13 cellular contexts compared by ENCODE assay signal in the genomic region with DNA sequence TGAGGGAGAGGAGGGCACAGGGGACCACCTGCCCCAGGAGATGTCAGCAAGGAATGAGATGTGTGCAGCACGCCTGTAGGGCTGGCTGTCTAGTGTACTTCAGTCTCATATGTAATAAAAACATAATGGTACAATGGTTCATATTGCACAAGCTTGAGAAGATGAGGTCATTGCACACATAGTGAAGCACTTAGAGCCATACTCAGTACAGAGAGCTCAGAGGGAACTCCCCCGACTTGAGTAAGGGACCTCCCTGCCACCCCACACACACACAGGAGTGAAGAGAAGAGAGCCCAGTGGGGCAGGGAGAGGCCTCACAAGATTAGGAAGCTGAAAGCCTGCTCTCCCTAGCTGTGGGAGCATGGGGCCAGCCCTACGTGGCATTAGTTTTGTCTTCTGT.
DNase-seq lines count a peak whose midpoint lies in the region; ATAC-seq, FAIRE-seq and TF ChIP-seq lines count a peak whose summit lies in the region.
"Had no signal": no experiment of that assay in that cellular context is flagged by ENCODE, and none has a peak within 500 bp of the region (broad histone marks: within the 10 kb centered on the region; RNA-seq: fewer than 3 reads in every experiment).

No MANE protein-coding gene starts in this region.

- H3K18ac ChIP-seq in H1 (ENCODE audit: extremely low read depth, low read length): no peak overlapping the region; the same call in 1 of the 2 replicates
- H3K18ac ChIP-seq in mesenchymal stem cell (ENCODE audit: low read depth in 1 of 2, low read length in 2 of 2): no peak overlapping the region

- H3K27me3 ChIP-seq in H1 (replicated peaks in 1 of 4; ENCODE audit: control insufficient read depth in 3 of 4, extremely low read depth in 1 of 4, insufficient read depth in 3 of 4, low read length in 3 of 4) (no peaks in the 10 kb centered on the region), mesenchymal stem cell (ENCODE audit: control insufficient read depth in 1 of 2, insufficient read depth in 1 of 2, low read length in 2 of 2) (peaks cover 24 to 77% of the 10 kb centered on the region in 2 experiments)
- H3K27me3 ChIP-seq: ascending aorta, gastrocnemius medialis, right lobe of liver had no signal

- peak overlapping the region; percentile 20; the same call in 1 of the 2 replicates for H2BK12ac ChIP-seq in H1 (ENCODE audit: low read depth, low read length)
- no peak overlapping the region for H2BK12ac ChIP-seq in mesenchymal stem cell (ENCODE audit: low read length in 2 of 2)

- H3K4me3 ChIP-seq in HEK293 (ENCODE audit: low read depth, low read length) (no peak overlapping the region), H1 (ENCODE audit: extremely low read depth in 1 of 4, insufficient read depth in 2 of 4, low read depth in 3 of 4, low read length in 4 of 4) (no peak overlapping the region), mesenchymal stem cell (ENCODE audit: insufficient read depth in 1 of 2, low read depth in 1 of 2, low read length in 2 of 2) (no peak overlapping the region)
- H3K4me3 ChIP-seq: ascending aorta, gastrocnemius medialis, right lobe of liver had no signal

- H3K79me1 ChIP-seq in H1 (ENCODE audit: low read depth, low read length) (no peaks in the 10 kb centered on the region), mesenchymal stem cell (replicated peaks; ENCODE audit: low read length, poor library complexity, severe bottlenecking) (no peaks in the 10 kb centered on the region)

- no peak for TF ChIP-seq POLR2A in H1 (IDR thresholded peaks at IDR 0.05; ENCODE audit: control extremely low read depth in 1 of 2, low read depth in 2 of 2, low read length in 2 of 2)

- CTCF ChIA-PET in HEK293 (lab: Yijun Ruan, JAX): interaction anchor here (0.6 to 2.8 kb wide), 18 partner anchors 10 to 73 kb away, joined by 3 to 20 read pairs (median 4); no protein-coding TSS in a partner anchor
- CTCF ChIA-PET in H1 (lab: Charles Lee; ENCODE audit: partially characterized antibody): interaction anchor here (0.7 to 8.0 kb wide), 29 partner anchors 8 to 98 kb away, joined by 3 to 51 read pairs (median 6); no protein-coding TSS in a partner anchor

- H4K20me1 ChIP-seq in H1 (replicated peaks in 1 of 2; ENCODE audit: control insufficient read depth in 1 of 2, insufficient read depth in 2 of 2, low read length in 2 of 2): no peaks in the 10 kb centered on the region

- H3K9me3 ChIP-seq in HEK293 (ENCODE audit: control insufficient read depth, insufficient read depth, low read depth, low read length): no peaks in the 10 kb centered on the region
- H3K9me3 ChIP-seq in H1 (ENCODE audit: insufficient read depth in 2 of 2, low read depth in 1 of 2, low read length in 1 of 2): no peaks in the 10 kb centered on the region
- no peaks in the 10 kb centered on the region for H3K9me3 ChIP-seq in mesenchymal stem cell (ENCODE audit: control insufficient read depth, low read length)
- H3K9me3 ChIP-seq: ascending aorta, gastrocnemius medialis, right lobe of liver had no signal

- POLR2A ChIA-PET in HEK293 (lab: Yijun Ruan, JAX) (no interaction called here), H1 (lab: Charles Lee; ENCODE audit: partially characterized antibody) (interaction anchor here (1.0 to 1.9 kb wide), 4 partner anchors 8 to 36 kb away, joined by 4 to 9 read pairs (median 6); no protein-coding TSS in a partner anchor)

- no peak overlapping the region for H3K4me3 Mint-ChIP-seq in natural killer cell treated with Interleukin-12 subunit alpha and Interleukin-12 subunit beta and Interleukin-15 and Interleukin-18, amount 100 ng/mL, for 72 hours

- H4K5ac ChIP-seq in H1 (ENCODE audit: insufficient read length, low read depth, low read length): no peak overlapping the region

- H3K36me3 ChIP-seq in HEK293 (ENCODE audit: control insufficient read depth in 2 of 2, insufficient read depth in 1 of 2, low read length in 2 of 2): no peaks in the 10 kb centered on the region
- no peaks in the 10 kb centered on the region for H3K36me3 ChIP-seq in H1 (ENCODE audit: control insufficient read depth in 2 of 4, insufficient read depth in 4 of 4, low read length in 3 of 4)
- no peaks in the 10 kb centered on the region for H3K36me3 ChIP-seq in mesenchymal stem cell (ENCODE audit: control insufficient read depth in 1 of 2, insufficient read depth in 2 of 2, low read depth in 1 of 2, low read length in 2 of 2)
- H3K36me3 ChIP-seq: ascending aorta, gastrocnemius medialis, right lobe of liver had no signal

- no peaks in the 10 kb centered on the region for H3K9me3 Mint-ChIP-seq in natural killer cell treated with Interleukin-12 subunit alpha and Interleukin-12 subunit beta and Interleukin-15 and Interleukin-18, amount 100 ng/mL, for 72 hours

- TF ChIP-seq CTCF in HEK293 (tag by site-specific recombination; IDR thresholded peaks at IDR 0.05): no peak
- TF ChIP-seq CTCF in H1 (IDR thresholded peaks at IDR 0.05; ENCODE audit: control extremely low read depth in 1 of 3, insufficient read depth in 1 of 3, low read depth in 1 of 3, low read length in 3 of 3): no peak

- TF ChIP-seq RAD21 in H1 (IDR thresholded peaks at IDR 0.05 in 1 of 2, conservative IDR thresholded peaks at IDR 0.05 in 1 of 2; ENCODE audit: low read depth in 2 of 2, low read length in 2 of 2): no peak

- peaks cover 2 to 7% of the 10 kb centered on the region in 2 donors for H3K27me3 Mint-ChIP-seq in natural killer cell treated with Interleukin-12 subunit alpha and Interleukin-12 subunit beta and Interleukin-15 and Interleukin-18, amount 100 ng/mL, for 72 hours

- H2BK15ac ChIP-seq in H1 (ENCODE audit: low read length): no peak overlapping the region
- peak overlapping the region; percentile 6 for H2BK15ac ChIP-seq in mesenchymal stem cell (ENCODE audit: low read depth, poor library complexity, severe bottlenecking)

- ATAC-seq in natural killer cell treated with Interleukin-12 subunit alpha and Interleukin-12 subunit beta and Interleukin-15 and Interleukin-18, amount 100 ng/mL, for 72 hours: no peak
- ATAC-seq: gastrocnemius medialis had no signal

- H2BK120ac ChIP-seq in H1 (replicated peaks; ENCODE audit: low read depth, low read length) (no peak overlapping the region), mesenchymal stem cell (ENCODE audit: low read depth, low read length) (no peak overlapping the region)

- H3K27ac ChIP-seq in HEK293 (ENCODE audit: extremely low read depth, low read depth, low read length): no peak overlapping the region
- no peak overlapping the region for H3K27ac ChIP-seq in H1 (ENCODE audit: low read depth, low read length)
- no peak overlapping the region for H3K27ac ChIP-seq in mesenchymal stem cell (ENCODE audit: low read length, poor library complexity, severe bottlenecking)
- H3K27ac ChIP-seq: ascending aorta, gastrocnemius medialis, right lobe of liver, VCaP had no signal

- H3K14ac ChIP-seq in H1 (ENCODE audit: insufficient read length): no peak overlapping the region
- H3K14ac ChIP-seq in mesenchymal stem cell (ENCODE audit: low read length in 2 of 2): no peak overlapping the region

- FAIRE-seq in H1 (lab: Jason Lieb, UNC): no peak
- FAIRE-seq: endometrium had no signal

- H3K9ac ChIP-seq in H1 (replicated peaks in 1 of 4; ENCODE audit: extremely low read depth in 1 of 4, low read depth in 3 of 4, low read length in 3 of 4) (no peak overlapping the region), mesenchymal stem cell (ENCODE audit: low read length) (no peak overlapping the region)

- H2AK5ac ChIP-seq in H1 (ENCODE audit: low read depth, low read length) (no peak overlapping the region), mesenchymal stem cell (ENCODE audit: low read length, severe bottlenecking) (no peak overlapping the region)

- H2AFZ ChIP-seq in H1 (ENCODE audit: low read length) (no peak overlapping the region), mesenchymal stem cell (ENCODE audit: low read depth, low read length) (no peak overlapping the region)

- H3K79me2 ChIP-seq in H1 (ENCODE audit: control insufficient read depth in 1 of 2, insufficient read depth in 2 of 2, low read length in 2 of 2): no peaks in the 10 kb centered on the region

- WGBS in H1 (ENCODE audit: extremely low coverage in 1 of 2, insufficient coverage in 1 of 2, insufficient read length in 1 of 2, insufficient replicate concordance in 2 of 2, low coverage in 1 of 2, low lambda C conversion rate in 2 of 2, missing lambda C conversion rate in 1 of 2), 2 experiments: 71% methylated on average over 3 of the region's 3 CpGs; no CpG with 5 or more reads in 1 of the 2 experiments
- WGBS in mesenchymal stem cell: 28% methylated on average over 2 of the region's 3 CpGs

- H3K4me2 ChIP-seq in H1 (ENCODE audit: insufficient read depth in 1 of 2, low read depth in 2 of 2, low read length in 2 of 2): no peak overlapping the region
- H3K4me2 ChIP-seq in mesenchymal stem cell (ENCODE audit: low read length, poor library complexity, severe bottlenecking): no peak overlapping the region

- H3K36me3 Mint-ChIP-seq in natural killer cell treated with Interleukin-12 subunit alpha and Interleukin-12 subunit beta and Interleukin-15 and Interleukin-18, amount 100 ng/mL, for 72 hours: no peaks in the 10 kb centered on the region

- no peak overlapping the region for H3K23ac ChIP-seq in H1 (ENCODE audit: insufficient read length)
- no peak overlapping the region for H3K23ac ChIP-seq in mesenchymal stem cell (ENCODE audit: low read length in 2 of 2)

- DNase-seq in NCI-H1436 treated with DMSO at 0.1 percent for 48 hours (lab: John Stamatoyannopoulos, UW) (peak; percentile 29), H1 (ENCODE audit: low read depth in 1 of 2, low spot score in 2 of 2) (no peak), mesenchymal stem cell (peak; percentile 68), HT-29 (ENCODE audit: low spot score) (no peak), NCI-H2196 (lab: John Stamatoyannopoulos, UW; ENCODE audit: unreplicated experiment) (no peak)
- no peak for DNase-seq in natural killer cell treated with Interleukin-12 subunit alpha and Interleukin-12 subunit beta and Interleukin-15 and Interleukin-18, amount 100 ng/mL, for 72 hours (ENCODE audit: low spot score)
- DNase-seq: gastrocnemius medialis, occipital lobe had no signal

- no peak overlapping the region for H3K56ac ChIP-seq in H1 (replicated peaks; ENCODE audit: insufficient read length, low read depth, low read length)

- H4K91ac ChIP-seq in H1 (replicated peaks; ENCODE audit: insufficient read length, low read length) (no peak overlapping the region), mesenchymal stem cell (ENCODE audit: low read length) (no peak overlapping the region)

- TF ChIP-seq EP300 in H1 (IDR thresholded peaks at IDR 0.05; ENCODE audit: borderline replicate concordance in 1 of 2, low read depth in 2 of 2, low read length in 2 of 2): no peak

- H3K4me1 Mint-ChIP-seq in natural killer cell treated with Interleukin-12 subunit alpha and Interleukin-12 subunit beta and Interleukin-15 and Interleukin-18, amount 100 ng/mL, for 72 hours (ENCODE audit: low read depth in 2 of 2): peaks cover 5 to 7% of the 10 kb centered on the region in 2 donors

- no peak overlapping the region for H2BK20ac ChIP-seq in H1 (ENCODE audit: low read length)

- H2BK5ac ChIP-seq in H1 (ENCODE audit: low read depth, low read length) (no peak overlapping the region), mesenchymal stem cell (ENCODE audit: low read depth, low read length, poor library complexity, severe bottlenecking) (no peak overlapping the region)

- no peaks in the 10 kb centered on the region for H3K23me2 ChIP-seq in H1 (ENCODE audit: low read depth, low read length)

- no peak overlapping the region; the same call in 1 of the 2 replicates for H4K8ac ChIP-seq in H1 (ENCODE audit: extremely low read depth, insufficient read depth, low read length)
- H4K8ac ChIP-seq in mesenchymal stem cell (ENCODE audit: low read length): no peak overlapping the region

- no peaks in the 10 kb centered on the region for H3K4me1 ChIP-seq in HEK293 (ENCODE audit: control insufficient read depth, insufficient read depth, low read length)
- peaks cover 0 to 11% (median 2%) of the 10 kb centered on the region in 4 experiments; a peak in 5 of 7 replicates for H3K4me1 ChIP-seq in H1 (replicated peaks in 1 of 4; ENCODE audit: control insufficient read depth in 3 of 4, insufficient read depth in 4 of 4, low read length in 3 of 4)
- H3K4me1 ChIP-seq in mesenchymal stem cell (ENCODE audit: control insufficient read depth, insufficient read depth, low read depth, low read length): peaks cover 5% of the 10 kb centered on the region
- H3K4me1 ChIP-seq: ascending aorta, gastrocnemius medialis, right lobe of liver had no signal

- H3K4ac ChIP-seq in H1 (replicated peaks; ENCODE audit: insufficient read length, low read depth, low read length) (no peak overlapping the region), mesenchymal stem cell (ENCODE audit: low read depth in 1 of 2, low read length in 2 of 2) (no peak overlapping the region)

- no peak overlapping the region for H3K27ac Mint-ChIP-seq in natural killer cell treated with Interleukin-12 subunit alpha and Interleukin-12 subunit beta and Interleukin-15 and Interleukin-18, amount 100 ng/mL, for 72 hours

Comparison
In these comparisons a context has a peak if more than half of its experiments do, and no peak if none do; other contexts are left out.
1. DNase-seq: peak in NCI-H1436 treated with DMSO at 0.1 percent for 48 hours (single experiment) and mesenchymal stem cell (single experiment); none in H1 (0 of 2), HT-29 (single experiment), natural killer cell treated with Interleukin-12 subunit alpha and Interleukin-12 subunit beta and Interleukin-15 and Interleukin-18, amount 100 ng/mL, for 72 hours (single experiment) and NCI-H2196 (single experiment).
2. Of the 6 proteins assayed by ChIP-seq in both HEK293 and H1: peak only in HEK293: ATF2; only in H1: none; in both: none; in neither: 5.